ENCODE assay signal across 30 cellular contexts in the genomic region with DNA sequence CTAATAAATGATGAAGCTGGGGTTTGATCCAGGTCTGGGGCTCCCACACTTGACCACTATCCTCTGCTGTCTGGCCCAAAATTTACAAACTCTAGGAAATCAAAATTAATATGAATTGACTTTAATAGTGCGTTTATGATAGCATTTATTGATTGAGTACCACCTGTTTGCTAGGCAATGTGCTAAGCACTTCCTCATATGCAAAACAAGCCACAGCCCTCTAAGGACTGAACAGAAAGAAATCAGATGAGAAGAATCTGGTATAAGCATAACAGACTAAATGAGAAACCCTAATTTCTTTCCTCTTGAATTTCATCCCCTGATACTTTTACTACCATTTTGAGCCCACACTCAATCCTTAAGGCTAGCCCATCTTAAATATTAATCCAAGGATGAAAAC. TPM values are rescaled to one million over a fixed set of nuclear protein-coding genes. Genes with fewer than 3 reads are reported as not detected.
"Had no signal": no experiment of that assay in that cellular context is flagged by ENCODE, and none has a peak within 500 bp of the region (broad histone marks: within the 10 kb centered on the region; RNA-seq: fewer than 3 reads in every experiment).

No MANE protein-coding gene starts in this region.

- H3K36me3 ChIP-seq: neural progenitor cell, suprapubic skin had no signal

- H3K4me3 ChIP-seq: body of pancreas, left lung, lung, neural progenitor cell, smooth muscle cell, stomach, suprapubic skin, tibial nerve had no signal

- H3K9me3 ChIP-seq: body of pancreas, left lung, stomach, suprapubic skin, tibial nerve had no signal

- H3K27ac ChIP-seq: body of pancreas, neural progenitor cell, stomach, suprapubic skin, tibial nerve had no signal

- H3K27me3 ChIP-seq: body of pancreas had no signal

- H3K27ac Mint-ChIP-seq: activated CD4-positive, alpha-beta T cell treated with anti-CD3 and anti-CD28 coated beads for 36 hours; activated naive CD8-positive, alpha-beta T cell treated with anti-CD3 and anti-CD28 coated beads, Interleukin-2, amount 50 U/mL, for 24 hours; neural progenitor cell; stimulated activated memory B cell treated with anti-CD40 and anti-IgM and Interleukin-4, amounts not matched to agents 10 μg/mL and 1 μg/mL and 100 μg/mL, for 72 hours; WTC11 had no signal

- ATAC-seq: activated CD4-positive, alpha-beta T cell treated with anti-CD3 and anti-CD28 coated beads for 36 hours; activated naive CD8-positive, alpha-beta T cell treated with anti-CD3 and anti-CD28 coated beads, Interleukin-2, amount 50 U/mL, for 24 hours; body of pancreas; left lung; naive thymus-derived CD8-positive, alpha-beta T cell; sciatic nerve; stimulated activated memory B cell treated with anti-CD40 and anti-IgM and Interleukin-4, amounts not matched to agents 10 μg/mL and 1 μg/mL and 100 μg/mL, for 72 hours; WTC11 had no signal

- H3K9ac ChIP-seq: neural progenitor cell had no signal

- H3K4me3 Mint-ChIP-seq: activated CD4-positive, alpha-beta T cell treated with anti-CD3 and anti-CD28 coated beads for 36 hours; activated naive CD8-positive, alpha-beta T cell treated with anti-CD3 and anti-CD28 coated beads, Interleukin-2, amount 50 U/mL, for 24 hours; immature natural killer cell; naive thymus-derived CD8-positive, alpha-beta T cell; neural progenitor cell; stimulated activated memory B cell treated with anti-CD40 and anti-IgM and Interleukin-4, amounts not matched to agents 10 μg/mL and 1 μg/mL and 100 μg/mL, for 72 hours; WTC11 had no signal

- H3K9me3 Mint-ChIP-seq: activated naive CD8-positive, alpha-beta T cell treated with anti-CD3 and anti-CD28 coated beads, Interleukin-2, amount 50 U/mL, for 24 hours; immature natural killer cell; neural progenitor cell had no signal

- H3K36me3 Mint-ChIP-seq: WTC11 had no signal

- H3K4me1 ChIP-seq: neural progenitor cell had no signal

- H3K4me2 ChIP-seq: neural progenitor cell, smooth muscle cell had no signal

- H2AFZ ChIP-seq: neural progenitor cell had no signal

- DNase-seq: activated CD4-positive, alpha-beta T cell treated with anti-CD3 and anti-CD28 coated beads for 36 hours; activated CD4-positive, alpha-beta T cell treated with anti-CD3 and anti-CD28 coated beads, Interleukin-2, amount 50 U/mL, for 48 hours; activated gamma-delta T cell; activated naive CD4-positive, alpha-beta T cell treated with anti-CD3 and anti-CD28 coated beads, Interleukin-2, amount 50 U/mL, for 16 hours; activated naive CD8-positive, alpha-beta T cell treated with anti-CD3 and anti-CD28 coated beads, Interleukin-2, amount 50 U/mL, for 24 hours; body of pancreas; immature natural killer cell; left lung; naive thymus-derived CD8-positive, alpha-beta T cell; stimulated activated CD4-positive, alpha-beta T cell treated with anti-CD3 and anti-CD28 coated beads, Interleukin-15, amount 100 ng/mL, for 24 hours; stomach; T-helper 9 cell had no signal

RNA-seq across cellular contexts. Expression of gene MLNR, which starts 6.6 kb away (rescaled TPM):
- total RNA-seq: activated CD4-positive, alpha-beta T cell treated with anti-CD3 and anti-CD28 coated beads for 36 hours; activated CD8-positive, alpha-beta memory T cell treated with anti-CD3 and anti-CD28 coated beads for 36 hours; body of pancreas; cardiac septum; chondrocyte; epithelial cell of proximal tubule; fibroblast of lung; kidney epithelial cell; left lung; lung; naive thymus-derived CD8-positive, alpha-beta T cell; osteoblast; posterior vena cava; renal cortical epithelial cell; sciatic nerve; smooth muscle cell; suprapubic skin; urinary bladder; WTC11 had no signal
